ENCODE assay signal across 1 cellular context in genomic region chr6:41155132-41155805, GRCh38.
TF ChIP-seq lines count a peak whose summit lies in the region.

No MANE protein-coding gene starts in this region.

TF ChIP-seq in IMR-90, 13 proteins besides CTCF, POLR2A, EP300 and RAD21 (continued from another document):
- TF ChIP-seq MXI1 (IDR thresholded peaks at IDR 0.05; ENCODE audit: borderline replicate concordance, low read depth, low read length) = no peak
